In the genomic region with DNA sequence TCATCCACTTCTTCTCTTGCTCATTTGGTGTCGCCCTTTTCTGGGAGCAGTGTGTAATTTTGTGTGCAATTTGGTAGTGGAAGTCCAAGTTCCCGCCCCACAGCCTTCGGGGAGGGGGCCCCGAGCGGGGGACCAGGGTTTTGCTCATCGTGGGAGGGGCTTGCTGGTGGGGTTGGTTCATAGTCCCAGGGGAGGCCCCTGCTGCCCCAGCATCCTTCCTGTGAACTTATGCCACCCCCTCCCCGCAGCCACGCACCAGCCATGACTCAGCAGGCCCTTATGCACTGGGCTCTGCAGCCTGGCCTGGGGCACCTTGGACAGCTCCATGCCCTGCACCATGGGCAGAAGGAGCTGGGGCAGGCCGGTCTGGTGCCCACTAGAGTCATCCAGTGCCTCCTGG, we compare ENCODE assay signal across 18 cellular contexts.
DNase-seq lines count a peak whose midpoint lies in the region; ATAC-seq and TF ChIP-seq lines count a peak whose summit lies in the region.
"Had no signal": no experiment of that assay in that cellular context is flagged by ENCODE, and none has a peak within 500 bp of the region (broad histone marks: within the 10 kb centered on the region; RNA-seq: fewer than 3 reads in every experiment).

No MANE protein-coding gene starts in this region.

- peak; percentile 80 for ATAC-seq in activated CD8-positive, alpha-beta T cell treated with anti-CD3 and anti-CD28 coated beads for 36 hours
- no peak for ATAC-seq in activated CD8-positive, alpha-beta T cell treated with anti-CD3 and anti-CD28 coated beads, Interleukin-2, amount 10 ng/mL, durations not matched to agents 7 days and 5 days
- ATAC-seq in SK-N-SH treated with all-trans-retinoic acid at 6 μM for 48 hours: peak; percentile 35; the same call in 2 of the 3 replicates
- ATAC-seq in HG02852 (IDR thresholded peaks at IDR 0.05; ENCODE audit: unreplicated experiment): no peak
- ATAC-seq: psoas muscle; stimulated activated memory B cell treated with anti-CD40 and anti-IgM and Interleukin-4, amounts not matched to agents 10 μg/mL and 1 μg/mL and 100 μg/mL, for 72 hours had no signal

- DNase-seq in activated CD8-positive, alpha-beta T cell treated with anti-CD3 and anti-CD28 coated beads for 36 hours: peak; percentile 63
- DNase-seq in activated CD8-positive, alpha-beta T cell treated with anti-CD3 and anti-CD28 coated beads, Interleukin-2, amount 10 ng/mL, durations not matched to agents 7 days and 5 days: no peak
- DNase-seq in H4 (ENCODE audit: low spot score) (peak; percentile 45), T-helper 9 cell (no peak)
- peak; percentile 31 for DNase-seq in stimulated activated CD8-positive, alpha-beta memory T cell treated with anti-CD3 and anti-CD28 coated beads, Interleukin-4, amount 100 ng/mL, for 48 hours
- no peak for DNase-seq in activated CD4-positive, CD25-positive, alpha-beta regulatory T cell treated with anti-CD3 and anti-CD28 coated beads, Interleukin-2, amount 50 U/mL, for 72 hours
- DNase-seq: activated effector memory CD4-positive, alpha-beta T cell treated with anti-CD3 and anti-CD28 coated beads, Interleukin-2, amount 50 U/mL, for 16 hours; KG1; kidney; NCI-H82; Peyer's patch; psoas muscle; SW 1271; trophoblast cell had no signal

- H3K27ac Mint-ChIP-seq in activated CD8-positive, alpha-beta T cell treated with anti-CD3 and anti-CD28 coated beads for 36 hours: no peak overlapping the region
- H3K27ac Mint-ChIP-seq in activated CD8-positive, alpha-beta T cell treated with anti-CD3 and anti-CD28 coated beads, Interleukin-2, amount 10 ng/mL, durations not matched to agents 7 days and 5 days: no peak overlapping the region
- H3K27ac Mint-ChIP-seq: nephron; stimulated activated memory B cell treated with anti-CD40 and anti-IgM and Interleukin-4, amounts not matched to agents 10 μg/mL and 1 μg/mL and 100 μg/mL, for 72 hours had no signal

- POLR2A ChIA-PET in activated CD8-positive, alpha-beta T cell treated with anti-CD3 and anti-CD28 coated beads for 36 hours (lab: Charles Lee): no interaction called here
- POLR2A ChIA-PET in activated CD8-positive, alpha-beta T cell treated with anti-CD3 and anti-CD28 coated beads, Interleukin-2, amount 10 ng/mL, durations not matched to agents 7 days and 5 days (lab: Charles Lee): no interaction called here

- CTCF ChIA-PET in activated CD8-positive, alpha-beta T cell treated with anti-CD3 and anti-CD28 coated beads for 36 hours (lab: Charles Lee): no interaction called here
- CTCF ChIA-PET in activated CD8-positive, alpha-beta T cell treated with anti-CD3 and anti-CD28 coated beads, Interleukin-2, amount 10 ng/mL, durations not matched to agents 7 days and 5 days (lab: Charles Lee): no interaction called here

- peaks cover 3% of the 10 kb centered on the region for H3K4me1 Mint-ChIP-seq in activated CD8-positive, alpha-beta T cell treated with anti-CD3 and anti-CD28 coated beads for 36 hours (ENCODE audit: low read depth)
- H3K4me1 Mint-ChIP-seq in activated CD8-positive, alpha-beta T cell treated with anti-CD3 and anti-CD28 coated beads, Interleukin-2, amount 10 ng/mL, durations not matched to agents 7 days and 5 days (ENCODE audit: low read depth): peaks cover 7% of the 10 kb centered on the region
- H3K4me1 Mint-ChIP-seq: stimulated activated memory B cell treated with anti-CD40 and anti-IgM and Interleukin-4, amounts not matched to agents 10 μg/mL and 1 μg/mL and 100 μg/mL, for 72 hours had no signal

- H3K4me3 Mint-ChIP-seq in activated CD8-positive, alpha-beta T cell treated with anti-CD3 and anti-CD28 coated beads for 36 hours: no peak overlapping the region
- no peak overlapping the region for H3K4me3 Mint-ChIP-seq in activated CD8-positive, alpha-beta T cell treated with anti-CD3 and anti-CD28 coated beads, Interleukin-2, amount 10 ng/mL, durations not matched to agents 7 days and 5 days
- H3K4me3 Mint-ChIP-seq: nephron; stimulated activated memory B cell treated with anti-CD40 and anti-IgM and Interleukin-4, amounts not matched to agents 10 μg/mL and 1 μg/mL and 100 μg/mL, for 72 hours had no signal

- no peak for TF ChIP-seq CTCF in activated CD8-positive, alpha-beta T cell treated with anti-CD3 and anti-CD28 coated beads for 36 hours (IDR thresholded peaks at IDR 0.05)

- H3K36me3 Mint-ChIP-seq in activated CD8-positive, alpha-beta T cell treated with anti-CD3 and anti-CD28 coated beads for 36 hours (ENCODE audit: low read depth): no peaks in the 10 kb centered on the region
- no peaks in the 10 kb centered on the region for H3K36me3 Mint-ChIP-seq in activated CD8-positive, alpha-beta T cell treated with anti-CD3 and anti-CD28 coated beads, Interleukin-2, amount 10 ng/mL, durations not matched to agents 7 days and 5 days (ENCODE audit: low read depth)
- H3K36me3 Mint-ChIP-seq: stimulated activated memory B cell treated with anti-CD40 and anti-IgM and Interleukin-4, amounts not matched to agents 10 μg/mL and 1 μg/mL and 100 μg/mL, for 72 hours had no signal

- H3K27me3 Mint-ChIP-seq in activated CD8-positive, alpha-beta T cell treated with anti-CD3 and anti-CD28 coated beads for 36 hours: no peaks in the 10 kb centered on the region
- H3K27me3 Mint-ChIP-seq in activated CD8-positive, alpha-beta T cell treated with anti-CD3 and anti-CD28 coated beads, Interleukin-2, amount 10 ng/mL, durations not matched to agents 7 days and 5 days (ENCODE audit: low read depth): no peaks in the 10 kb centered on the region
- H3K27me3 Mint-ChIP-seq: stimulated activated memory B cell treated with anti-CD40 and anti-IgM and Interleukin-4, amounts not matched to agents 10 μg/mL and 1 μg/mL and 100 μg/mL, for 72 hours had no signal

- no peaks in the 10 kb centered on the region for H3K9me3 Mint-ChIP-seq in activated CD8-positive, alpha-beta T cell treated with anti-CD3 and anti-CD28 coated beads for 36 hours
- no peaks in the 10 kb centered on the region for H3K9me3 Mint-ChIP-seq in activated CD8-positive, alpha-beta T cell treated with anti-CD3 and anti-CD28 coated beads, Interleukin-2, amount 10 ng/mL, durations not matched to agents 7 days and 5 days (ENCODE audit: insufficient read depth)
- H3K9me3 Mint-ChIP-seq: nephron; stimulated activated memory B cell treated with anti-CD40 and anti-IgM and Interleukin-4, amounts not matched to agents 10 μg/mL and 1 μg/mL and 100 μg/mL, for 72 hours had no signal

- intact Hi-C loops in activated CD8-positive, alpha-beta T cell treated with anti-CD3 and anti-CD28 coated beads for 36 hours (cut with micrococcal nuclease): no loop called here

TF ChIP-seq in SK-N-SH treated with all-trans-retinoic acid at 6 μM for 48 hours, 23 proteins besides CTCF, POLR2A, EP300 and RAD21 (continues in another document):
- TF ChIP-seq PPARA (CRISPR knock-in tag; IDR thresholded peaks at IDR 0.05; ENCODE audit: borderline replicate concordance) (no peak), SNAI2 (CRISPR knock-in tag; IDR thresholded peaks at IDR 0.05) (no peak), GLIS3 (CRISPR knock-in tag; IDR thresholded peaks at IDR 0.05) (no peak), BACH2 (CRISPR knock-in tag; IDR thresholded peaks at IDR 0.05; ENCODE audit: borderline replicate concordance) (no peak), TOX (CRISPR knock-in tag; IDR thresholded peaks at IDR 0.05; ENCODE audit: borderline replicate concordance) (no peak), ZFP3 (CRISPR knock-in tag; IDR thresholded peaks at IDR 0.05) (no peak)
- TF ChIP-seq, protein P1, sequence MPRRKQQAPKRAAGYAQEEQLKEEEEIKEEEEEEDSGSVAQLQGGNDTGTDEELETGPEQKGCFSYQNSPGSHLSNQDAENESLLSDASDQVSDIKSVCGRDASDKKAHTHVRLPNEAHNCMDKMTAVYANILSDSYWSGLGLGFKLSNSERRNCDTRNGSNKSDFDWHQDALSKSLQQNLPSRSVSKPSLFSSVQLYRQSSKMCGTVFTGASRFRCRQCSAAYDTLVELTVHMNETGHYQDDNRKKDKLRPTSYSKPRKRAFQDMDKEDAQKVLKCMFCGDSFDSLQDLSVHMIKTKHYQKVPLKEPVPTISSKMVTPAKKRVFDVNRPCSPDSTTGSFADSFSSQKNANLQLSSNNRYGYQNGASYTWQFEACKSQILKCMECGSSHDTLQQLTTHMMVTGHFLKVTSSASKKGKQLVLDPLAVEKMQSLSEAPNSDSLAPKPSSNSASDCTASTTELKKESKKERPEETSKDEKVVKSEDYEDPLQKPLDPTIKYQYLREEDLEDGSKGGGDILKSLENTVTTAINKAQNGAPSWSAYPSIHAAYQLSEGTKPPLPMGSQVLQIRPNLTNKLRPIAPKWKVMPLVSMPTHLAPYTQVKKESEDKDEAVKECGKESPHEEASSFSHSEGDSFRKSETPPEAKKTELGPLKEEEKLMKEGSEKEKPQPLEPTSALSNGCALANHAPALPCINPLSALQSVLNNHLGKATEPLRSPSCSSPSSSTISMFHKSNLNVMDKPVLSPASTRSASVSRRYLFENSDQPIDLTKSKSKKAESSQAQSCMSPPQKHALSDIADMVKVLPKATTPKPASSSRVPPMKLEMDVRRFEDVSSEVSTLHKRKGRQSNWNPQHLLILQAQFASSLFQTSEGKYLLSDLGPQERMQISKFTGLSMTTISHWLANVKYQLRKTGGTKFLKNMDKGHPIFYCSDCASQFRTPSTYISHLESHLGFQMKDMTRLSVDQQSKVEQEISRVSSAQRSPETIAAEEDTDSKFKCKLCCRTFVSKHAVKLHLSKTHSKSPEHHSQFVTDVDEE (CRISPR knock-in tag; IDR thresholded peaks at IDR 0.05): no peak
- TF ChIP-seq, protein P2, sequence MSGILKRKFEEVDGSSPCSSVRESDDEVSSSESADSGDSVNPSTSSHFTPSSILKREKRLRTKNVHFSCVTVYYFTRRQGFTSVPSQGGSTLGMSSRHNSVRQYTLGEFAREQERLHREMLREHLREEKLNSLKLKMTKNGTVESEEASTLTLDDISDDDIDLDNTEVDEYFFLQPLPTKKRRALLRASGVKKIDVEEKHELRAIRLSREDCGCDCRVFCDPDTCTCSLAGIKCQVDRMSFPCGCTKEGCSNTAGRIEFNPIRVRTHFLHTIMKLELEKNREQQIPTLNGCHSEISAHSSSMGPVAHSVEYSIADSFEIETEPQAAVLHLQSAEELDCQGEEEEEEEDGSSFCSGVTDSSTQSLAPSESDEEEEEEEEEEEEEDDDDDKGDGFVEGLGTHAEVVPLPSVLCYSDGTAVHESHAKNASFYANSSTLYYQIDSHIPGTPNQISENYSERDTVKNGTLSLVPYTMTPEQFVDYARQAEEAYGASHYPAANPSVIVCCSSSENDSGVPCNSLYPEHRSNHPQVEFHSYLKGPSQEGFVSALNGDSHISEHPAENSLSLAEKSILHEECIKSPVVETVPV (CRISPR knock-in tag; IDR thresholded peaks at IDR 0.05): no peak

Comparison
In these comparisons a context has a peak if more than half of its experiments do, and no peak if none do; other contexts are left out.
1. ATAC-seq: peak in activated CD8-positive, alpha-beta T cell treated with anti-CD3 and anti-CD28 coated beads for 36 hours (single experiment) and SK-N-SH treated with all-trans-retinoic acid at 6 μM for 48 hours (single experiment); none in activated CD8-positive, alpha-beta T cell treated with anti-CD3 and anti-CD28 coated beads, Interleukin-2, amount 10 ng/mL, durations not matched to agents 7 days and 5 days (single experiment) and HG02852 (single experiment).
2. DNase-seq: peak in activated CD8-positive, alpha-beta T cell treated with anti-CD3 and anti-CD28 coated beads for 36 hours (single experiment), H4 (single experiment) and stimulated activated CD8-positive, alpha-beta memory T cell treated with anti-CD3 and anti-CD28 coated beads, Interleukin-4, amount 100 ng/mL, for 48 hours (single experiment); none in activated CD8-positive, alpha-beta T cell treated with anti-CD3 and anti-CD28 coated beads, Interleukin-2, amount 10 ng/mL, durations not matched to agents 7 days and 5 days (single experiment), activated CD4-positive, CD25-positive, alpha-beta regulatory T cell treated with anti-CD3 and anti-CD28 coated beads, Interleukin-2, amount 50 U/mL, for 72 hours (single experiment) and T-helper 9 cell (single experiment).